Comparison of ENCODE assay signal across 8 cellular contexts in the genomic region with DNA sequence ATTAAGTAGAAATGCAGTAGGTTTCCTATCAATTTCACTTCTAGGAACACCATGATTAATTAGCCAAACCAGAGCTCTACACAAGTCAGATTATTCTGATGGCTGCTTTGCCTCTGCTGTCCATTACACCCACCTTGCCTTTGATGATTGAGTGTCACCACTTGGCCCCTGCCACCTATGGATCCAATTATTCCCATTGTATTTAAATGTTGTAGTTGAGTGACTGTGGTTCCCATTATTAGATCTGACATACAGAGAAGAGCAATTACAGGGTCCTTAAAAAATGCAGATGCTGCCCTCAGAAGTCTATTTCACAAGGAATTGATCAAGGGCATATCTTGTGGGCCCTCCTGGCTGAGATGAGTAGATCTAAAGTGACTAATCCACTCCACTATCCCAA.
"Had no signal": no experiment of that assay in that cellular context is flagged by ENCODE, and none has a peak within 500 bp of the region (broad histone marks: within the 10 kb centered on the region; RNA-seq: fewer than 3 reads in every experiment).

No MANE protein-coding gene starts in this region.

- DNase-seq: GM23248, GOT3, H7, H9, HCEC 1CT, HFFc6 had no signal

- H3K9me3 ChIP-seq: HAP-1 had no signal

- H3K4me1 ChIP-seq: HAP-1 had no signal

- H3K4me3 ChIP-seq: GM23248, GM23338, HAP-1 had no signal

- H3K36me3 ChIP-seq: HAP-1 had no signal

- H3K27ac ChIP-seq: GM23248 had no signal
